ENCODE assay signal across 8 cellular contexts in the genomic region with DNA sequence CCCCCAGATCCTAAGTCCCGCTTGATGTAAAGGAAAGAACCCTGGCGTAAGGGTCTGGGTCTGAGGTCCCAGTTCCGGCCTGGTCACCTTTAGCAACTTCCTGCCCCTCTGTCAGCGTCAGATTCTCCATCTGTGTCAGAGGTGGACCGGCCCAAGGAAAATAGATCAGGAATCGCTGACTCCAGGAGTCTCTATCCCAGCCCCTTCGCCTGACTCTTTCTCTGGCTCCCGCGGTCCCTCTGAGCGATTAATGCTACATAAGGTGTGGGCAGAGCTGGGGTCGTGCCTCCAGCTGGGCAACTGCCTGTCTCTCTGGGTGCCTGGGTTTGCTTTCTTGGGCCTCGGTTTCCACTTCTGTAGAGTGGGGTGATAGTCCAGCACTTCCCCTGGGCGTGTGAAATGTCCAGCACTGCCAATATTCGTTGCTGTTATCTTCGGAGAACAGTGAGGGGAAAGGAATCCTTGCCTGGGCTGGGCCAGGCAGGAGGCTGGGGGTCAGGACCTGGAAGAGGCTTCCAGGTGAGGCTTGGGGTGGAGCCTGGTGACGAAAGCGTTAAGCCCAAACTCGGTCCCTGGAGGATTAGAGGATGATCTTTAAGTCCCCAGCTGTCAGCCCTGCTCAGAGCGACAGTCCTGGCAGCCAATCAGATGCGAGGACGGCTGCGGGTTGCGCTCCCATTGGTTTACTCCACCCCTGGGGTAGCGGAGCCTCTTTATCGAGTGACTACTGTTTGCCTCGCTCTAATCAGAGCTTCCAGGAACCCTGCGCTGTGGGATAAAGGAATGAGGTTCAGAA. TPM values are rescaled to one million over a fixed set of nuclear protein-coding genes. Genes with fewer than 3 reads are reported as not detected.
DNase-seq lines count a peak whose midpoint lies in the region; ATAC-seq and TF ChIP-seq lines count a peak whose summit lies in the region.

No MANE protein-coding gene starts in this region.

- intact Hi-C loops in Right ventricle myocardium inferior (cut with DNase I), result loop anchor here (5.0 kb wide), 1 partner anchor 57 kb away; a partner anchor contains a TSS
- intact Hi-C loops in ovary (cut with DNase I), result no loop called here

- H3K36me3 ChIP-seq in HEK293 (ENCODE audit: control insufficient read depth in 2 of 2, insufficient read depth in 1 of 2, low read length in 2 of 2) (peaks cover 0 to 21% of the 10 kb centered on the region in 2 experiments; a peak in 2 of 3 replicates), SU-DHL-6 (ENCODE audit: low read length) (peaks cover 10% of the 10 kb centered on the region), ovary (no peaks in the 10 kb centered on the region), thoracic aorta (peaks cover 11% of the 10 kb centered on the region)

- H3K36me3 Mint-ChIP-seq in activated naive CD8-positive, alpha-beta T cell treated with anti-CD3 and anti-CD28 coated beads for 36 hours, result peaks cover 22% of the 10 kb centered on the region

- TF ChIP-seq EP300 in ovary (IDR thresholded peaks at IDR 0.05), result no peak

- POLR2A ChIA-PET in HEK293 (lab: Yijun Ruan, JAX), result interaction anchor here (0.7 to 5.8 kb wide), 8 partner anchors 13 to 229 kb away, joined by 3 to 60 read pairs (median 4); a partner anchor contains a TSS

- WGBS in ovary, 3 donors, result 1 to 2% (median 2%) methylated on average over 27 of the region's 27 CpGs

- peaks cover 13% of the 10 kb centered on the region for H3K79me2 ChIP-seq in SU-DHL-6 (ENCODE audit: insufficient read depth, low read length)

- H3K4me1 Mint-ChIP-seq in activated naive CD8-positive, alpha-beta T cell treated with anti-CD3 and anti-CD28 coated beads for 36 hours, result peaks cover 45% of the 10 kb centered on the region

- H3K27ac ChIP-seq in HEK293 (ENCODE audit: extremely low read depth, low read depth, low read length) (peak overlapping the region; percentile 21; the same call in 1 of the 2 replicates), SU-DHL-6 (ENCODE audit: low read depth, low read length) (peak overlapping the region; percentile 80), ovary (no peak overlapping the region), thoracic aorta (no peak overlapping the region)

- H3K4me1 ChIP-seq in HEK293 (ENCODE audit: control insufficient read depth, insufficient read depth, low read length), result no peaks in the 10 kb centered on the region; the same call in 1 of the 2 replicates
- peaks cover 13% of the 10 kb centered on the region for H3K4me1 ChIP-seq in ovary (ENCODE audit: insufficient read depth)
- peaks cover 12 to 33% of the 10 kb centered on the region in 2 donors for H3K4me1 ChIP-seq in thoracic aorta (ENCODE audit: control insufficient read depth in 1 of 2, low read depth in 2 of 2)

- peak overlapping the region; percentile 83 for H3K4me2 ChIP-seq in SU-DHL-6 (ENCODE audit: low read depth, low read length, poor library complexity, severe bottlenecking)

- H3K4me3 ChIP-seq in HEK293 (ENCODE audit: low read depth, low read length) (peak overlapping the region; percentile 54), SU-DHL-6 (ENCODE audit: insufficient read depth, low read length, poor library complexity, severe bottlenecking) (peak overlapping the region; percentile 93), ovary (peak overlapping the region; percentile 42), thoracic aorta (peak overlapping the region; percentile 80)

- no peaks in the 10 kb centered on the region for H3K27me3 Mint-ChIP-seq in activated naive CD8-positive, alpha-beta T cell treated with anti-CD3 and anti-CD28 coated beads for 36 hours

- H4K20me1 ChIP-seq in SU-DHL-6 (ENCODE audit: low read depth, low read length), result no peaks in the 10 kb centered on the region

- H3K9me3 Mint-ChIP-seq in activated naive CD8-positive, alpha-beta T cell treated with anti-CD3 and anti-CD28 coated beads for 36 hours, result peaks cover 1% of the 10 kb centered on the region

- no peaks in the 10 kb centered on the region for H3K27me3 ChIP-seq in SU-DHL-6 (ENCODE audit: low read length)
- H3K27me3 ChIP-seq in ovary, result peaks cover 5% of the 10 kb centered on the region
- H3K27me3 ChIP-seq in thoracic aorta (replicated peaks; ENCODE audit: insufficient read depth), result no peaks in the 10 kb centered on the region

- H3K9me3 ChIP-seq in HEK293 (ENCODE audit: control insufficient read depth, insufficient read depth, low read depth, low read length), result no peaks in the 10 kb centered on the region
- H3K9me3 ChIP-seq in SU-DHL-6 (ENCODE audit: insufficient read depth, low read length), result no peaks in the 10 kb centered on the region
- H3K9me3 ChIP-seq in ovary, result no peaks in the 10 kb centered on the region
- H3K9me3 ChIP-seq in thoracic aorta, result no peaks in the 10 kb centered on the region

- CTCF ChIA-PET in HEK293 (lab: Yijun Ruan, JAX), result interaction anchor here (0.6 to 1.4 kb wide), 3 partner anchors 13 to 25 kb away, joined by 3 to 6 read pairs (median 4); no protein-coding TSS in a partner anchor

- ATAC-seq in Right ventricle myocardium inferior, result peak; percentile 66
- ATAC-seq in thoracic aorta (ENCODE audit: insufficient number of reproducible peaks, low FRiP score, low read depth), result no peak

- H3K9ac ChIP-seq in SU-DHL-6 (ENCODE audit: low read length), result peak overlapping the region; percentile 82

- peak overlapping the region; percentile 88 for H3K4me3 Mint-ChIP-seq in activated naive CD8-positive, alpha-beta T cell treated with anti-CD3 and anti-CD28 coated beads for 36 hours

- peak overlapping the region; percentile 25 for H2AFZ ChIP-seq in SU-DHL-6 (ENCODE audit: low read depth, low read length, severe bottlenecking)

- DNase-seq in DMS153 treated with DMSO at 0.1 percent for 48 hours (lab: John Stamatoyannopoulos, UW; ENCODE audit: unreplicated experiment) (peak; percentile 37), NCI-H1105 (lab: John Stamatoyannopoulos, UW) (peak; percentile 91), Right ventricle myocardium inferior (ENCODE audit: missing footprints) (peak; percentile 95), ovary (peak in 3 of 5 donors; percentile 61 to 78 (median 71)), thoracic aorta (ENCODE audit: low spot score) (no peak)
- peak; percentile 89 for DNase-seq in activated naive CD8-positive, alpha-beta T cell treated with anti-CD3 and anti-CD28 coated beads for 36 hours

- TF ChIP-seq CTCF in HEK293 (tag by site-specific recombination; IDR thresholded peaks at IDR 0.05) (no peak), SU-DHL-6 (IDR thresholded peaks at IDR 0.05; ENCODE audit: insufficient read depth, low read length, poor library complexity, severe bottlenecking) (no peak), ovary (IDR thresholded peaks at IDR 0.05) (no peak), thoracic aorta (IDR thresholded peaks at IDR 0.05) (no peak)

- peaks cover 36% of the 10 kb centered on the region for H3F3A ChIP-seq in SU-DHL-6 (ENCODE audit: insufficient read depth)

- no peak for TF ChIP-seq POLR2A in ovary (IDR thresholded peaks at IDR 0.05)

- H3K27ac Mint-ChIP-seq in activated naive CD8-positive, alpha-beta T cell treated with anti-CD3 and anti-CD28 coated beads for 36 hours, result peak overlapping the region; percentile 77

- H3K9me2 ChIP-seq in SU-DHL-6 (replicated peaks; ENCODE audit: insufficient read depth, low read length), result no peaks in the 10 kb centered on the region

TF ChIP-seq in HEK293, 187 proteins besides CTCF, POLR2A, EP300 and RAD21 (continues in another document):
- TF ChIP-seq ZNF610 (tag by site-specific recombination; IDR thresholded peaks at IDR 0.05; ENCODE audit: borderline replicate concordance) (0 out of 2 replicates have a peak, but pooled peaks have one; percentile 33), ZNF433 (tag by site-specific recombination; IDR thresholded peaks at IDR 0.05; ENCODE audit: low read depth) (no peak), ZNF629 (tag by site-specific recombination; IDR thresholded peaks at IDR 0.05) (peak; percentile 77), SP3 (tag by site-specific recombination; IDR thresholded peaks at IDR 0.05) (peak; percentile 67), ZIC2 (tag by site-specific recombination; IDR thresholded peaks at IDR 0.05) (peak; percentile 26; the same call in 1 of the 2 replicates), ZNF571 (tag by site-specific recombination; IDR thresholded peaks at IDR 0.05) (no peak), ZNF654 (tag by site-specific recombination; IDR thresholded peaks at IDR 0.05; ENCODE audit: low read depth) (no peak)
- TF ChIP-seq, protein P1, sequence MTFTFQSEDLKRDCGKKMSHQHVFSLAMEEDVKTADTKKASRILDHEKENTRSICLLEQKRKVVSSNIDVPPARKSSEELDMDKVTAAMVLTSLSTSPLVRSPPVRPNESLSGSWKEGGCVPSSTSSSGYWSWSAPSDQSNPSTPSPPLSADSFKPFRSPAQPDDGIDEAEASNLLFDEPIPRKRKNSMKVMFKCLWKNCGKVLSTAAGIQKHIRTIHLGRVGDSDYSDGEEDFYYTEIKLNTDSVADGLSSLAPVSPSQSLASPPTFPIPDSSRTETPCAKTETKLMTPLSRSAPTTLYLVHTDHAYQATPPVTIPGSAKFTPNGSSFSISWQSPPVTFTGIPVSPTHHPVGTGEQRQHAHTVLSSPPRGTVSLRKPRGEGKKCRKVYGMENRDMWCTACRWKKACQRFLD (tag by site-specific recombination; IDR thresholded peaks at IDR 0.05), result no peak

RNA-seq across cellular contexts. Expression of a gene that starts 0.8 kb away (rescaled TPM):
- 10 to 100 TPM in 1 of 2 experiments, 1 to 10 TPM in 1; 9.8 to 11.2 TPM for total RNA-seq in activated naive CD8-positive, alpha-beta T cell treated with anti-CD3 and anti-CD28 coated beads for 36 hours
- total RNA-seq in Right ventricle myocardium inferior (7.7 TPM), ovary (10 to 100 TPM in 1 of 7 donors, 1 to 10 TPM in 6; 1.5 to 10.5 (median 2.6) TPM), thoracic aorta (1 to 10 TPM; 6.0 to 7.0 TPM)
- polyA plus RNA-seq in ovary, result 1 to 10 TPM; 1.4 to 1.9 TPM

RNA-seq across cellular contexts. Expression of a gene that starts 14.3 kb away (rescaled TPM):
- total RNA-seq in activated naive CD8-positive, alpha-beta T cell treated with anti-CD3 and anti-CD28 coated beads for 36 hours, result 10 to 100 TPM; 76.0 to 80.5 TPM
- 69.3 TPM for total RNA-seq in Right ventricle myocardium inferior
- total RNA-seq in ovary, result 100 to 1,000 TPM in 6 of 7 donors, 10 to 100 TPM in 1; 60.6 to 438 (median 210) TPM
- polyA plus RNA-seq in ovary, result 100 to 1,000 TPM in 1 of 2 donors, 10 to 100 TPM in 1; 90.6 to 159 TPM
- 100 to 1,000 TPM in 1 of 2 donors, 10 to 100 TPM in 1; 96.9 to 193 TPM for total RNA-seq in thoracic aorta

RNA-seq across cellular contexts. Expression of a gene that starts 19.4 kb away (rescaled TPM):
- not detected for total RNA-seq in activated naive CD8-positive, alpha-beta T cell treated with anti-CD3 and anti-CD28 coated beads for 36 hours
- total RNA-seq in Right ventricle myocardium inferior (not detected), ovary (not detected), thoracic aorta (not detected)
- polyA plus RNA-seq in ovary, result not detected

RNA-seq across cellular contexts. Expression of a gene that starts 19.8 kb away (rescaled TPM):
- 100 to 1,000 TPM; 136 to 138 TPM for total RNA-seq in activated naive CD8-positive, alpha-beta T cell treated with anti-CD3 and anti-CD28 coated beads for 36 hours
- total RNA-seq in Right ventricle myocardium inferior (106 TPM), ovary (100 to 1,000 TPM; 105 to 196 (median 127) TPM), thoracic aorta (100 to 1,000 TPM; 183 to 267 TPM)
- 100 to 1,000 TPM in 1 of 2 donors, 10 to 100 TPM in 1; 26.0 to 162 TPM for polyA plus RNA-seq in ovary

RNA-seq across cellular contexts. Expression of a gene that starts 26.3 kb away (rescaled TPM):
- total RNA-seq in activated naive CD8-positive, alpha-beta T cell treated with anti-CD3 and anti-CD28 coated beads for 36 hours, result 100 to 1,000 TPM; 113 to 122 TPM
- total RNA-seq in Right ventricle myocardium inferior (6.6 TPM), ovary (10 to 100 TPM in 2 of 7 donors, 1 to 10 TPM in 5; 2.7 to 10.6 (median 8.9) TPM), thoracic aorta (10 to 100 TPM; 37.9 to 42.6 TPM)
- 1 to 10 TPM; 1.0 to 5.1 TPM for polyA plus RNA-seq in ovary

Comparison
In these comparisons a context has a peak if more than half of its experiments do, and no peak if none do; other contexts are left out.
1. H3K27ac ChIP-seq: peak in HEK293 (single experiment) and SU-DHL-6 (single experiment); none in ovary (0 of 2) and thoracic aorta (0 of 2).
2. H3K4me3 ChIP-seq: peak in every context shown above with its lines; median percentile 93 in SU-DHL-6; 80 in thoracic aorta; 54 in HEK293; 42 in ovary.